In the genomic region with DNA sequence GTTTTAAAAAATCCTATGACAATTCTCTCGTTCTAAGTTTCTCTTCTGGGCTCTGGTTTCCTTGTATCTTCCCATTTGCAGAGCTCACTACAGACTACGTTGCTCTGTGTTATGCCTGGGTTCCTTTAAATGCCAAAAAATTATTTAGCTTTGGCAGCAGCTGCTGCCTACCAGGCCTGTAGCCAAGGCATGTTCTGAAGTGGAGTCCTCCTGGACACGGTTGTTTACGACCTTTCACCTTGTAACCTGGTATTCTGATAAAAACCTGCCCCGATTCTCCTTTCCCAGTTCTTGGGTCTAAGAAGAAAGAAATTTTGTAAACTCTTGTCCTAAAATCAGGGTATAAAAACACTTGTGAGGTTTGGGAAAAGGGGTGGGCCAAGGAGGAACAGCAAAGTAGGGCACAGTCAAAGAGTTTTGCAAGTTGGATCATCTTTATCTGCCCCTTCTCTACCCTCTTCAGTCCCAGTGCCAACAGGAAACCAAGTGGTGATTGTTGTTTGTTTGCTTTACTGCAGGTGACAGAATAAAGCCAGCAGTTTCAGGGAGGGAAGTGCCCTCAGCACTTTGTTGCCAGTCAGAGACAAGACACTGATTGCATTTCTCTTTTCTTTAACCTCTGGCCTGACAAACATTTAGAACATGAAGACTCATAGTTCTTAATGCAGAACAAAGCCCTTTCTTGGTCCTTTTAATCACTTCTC, we compare ENCODE assay signal across 8 cellular contexts. TPM values are rescaled to one million over a fixed set of nuclear protein-coding genes. Genes with fewer than 3 reads are reported as not detected.
DNase-seq lines count a peak whose midpoint lies in the region; ATAC-seq and TF ChIP-seq lines count a peak whose summit lies in the region.
"Had no signal": no experiment of that assay in that cellular context is flagged by ENCODE, and none has a peak within 500 bp of the region (broad histone marks: within the 10 kb centered on the region; RNA-seq: fewer than 3 reads in every experiment).

No MANE protein-coding gene starts in this region.

- H4K20me1 ChIP-seq in SU-DHL-6 (ENCODE audit: low read depth, low read length) (peaks cover 5% of the 10 kb centered on the region; the same call in 1 of the 2 replicates), smooth muscle cell (ENCODE audit: low read depth) (peaks cover 19% of the 10 kb centered on the region)

- H3F3A ChIP-seq in SU-DHL-6 (ENCODE audit: insufficient read depth) (peaks cover 28% of the 10 kb centered on the region), smooth muscle cell (ENCODE audit: low read depth) (peaks cover 10% of the 10 kb centered on the region)

- H3K27me3 ChIP-seq in SU-DHL-6 (ENCODE audit: low read length): no peaks in the 10 kb centered on the region
- H3K27me3 ChIP-seq in gastroesophageal sphincter: no peaks in the 10 kb centered on the region
- no peaks in the 10 kb centered on the region for H3K27me3 ChIP-seq in smooth muscle cell (ENCODE audit: low read depth)

- WGBS in gastroesophageal sphincter (ENCODE audit: low coverage in 1 of 2), 2 donors: 9 to 14% methylated on average over 5 of the region's 5 CpGs
- 78% methylated on average over 5 of the region's 5 CpGs for WGBS in smooth muscle cell (ENCODE audit: low lambda C conversion rate)

- H3K27ac ChIP-seq in SU-DHL-6 (ENCODE audit: low read depth, low read length) (peak overlapping the region; percentile 34), gastroesophageal sphincter (peak overlapping the region; percentile 93 to 98 (median 96)), smooth muscle cell (ENCODE audit: low read depth) (no peak overlapping the region)

- peak overlapping the region; percentile 79 for H2AFZ ChIP-seq in SU-DHL-6 (ENCODE audit: low read depth, low read length, severe bottlenecking)
- peak overlapping the region; percentile 16 for H2AFZ ChIP-seq in smooth muscle cell (ENCODE audit: low read depth)

- ATAC-seq in gastroesophageal sphincter: peak; percentile 40

- no peak for TF ChIP-seq CTCF in SU-DHL-6 (IDR thresholded peaks at IDR 0.05; ENCODE audit: insufficient read depth, low read length, poor library complexity, severe bottlenecking)
- no peak for TF ChIP-seq CTCF in gastroesophageal sphincter (IDR thresholded peaks at IDR 0.05)
- TF ChIP-seq CTCF in smooth muscle cell (IDR thresholded peaks at IDR 0.05; ENCODE audit: borderline replicate concordance, insufficient read depth, poor library complexity, severe bottlenecking): no peak

- H3K9me2 ChIP-seq in SU-DHL-6 (replicated peaks; ENCODE audit: insufficient read depth, low read length): no peaks in the 10 kb centered on the region

- H3K4me1 ChIP-seq in gastroesophageal sphincter (peaks cover 0 to 53% (median 14%) of the 10 kb centered on the region in 3 donors), smooth muscle cell (ENCODE audit: low read depth) (peaks cover 14% of the 10 kb centered on the region)

- peaks cover 11% of the 10 kb centered on the region for H3K36me3 ChIP-seq in SU-DHL-6 (ENCODE audit: low read length)
- H3K36me3 ChIP-seq in gastroesophageal sphincter: peaks cover 7 to 12% of the 10 kb centered on the region in 2 donors
- H3K36me3 ChIP-seq in smooth muscle cell (ENCODE audit: low read depth): no peaks in the 10 kb centered on the region

- H3K79me2 ChIP-seq in SU-DHL-6 (ENCODE audit: insufficient read depth, low read length) (peaks cover 14% of the 10 kb centered on the region), smooth muscle cell (ENCODE audit: low read depth) (peaks cover 19% of the 10 kb centered on the region)

- TF ChIP-seq EP300 in gastroesophageal sphincter (IDR thresholded peaks at IDR 0.05): no peak

- H3K4me3 ChIP-seq in SU-DHL-6 (ENCODE audit: insufficient read depth, low read length, poor library complexity, severe bottlenecking) (no peak overlapping the region), gastroesophageal sphincter (peak overlapping the region; percentile 64 to 100), smooth muscle cell (no peak overlapping the region)

- H3K9me3 ChIP-seq in SU-DHL-6 (ENCODE audit: insufficient read depth, low read length) (no peaks in the 10 kb centered on the region), gastroesophageal sphincter (no peaks in the 10 kb centered on the region), smooth muscle cell (replicated peaks; ENCODE audit: low read depth) (no peaks in the 10 kb centered on the region)

- DNase-seq in LoVo (ENCODE audit: low spot score) (peak; percentile 62), smooth muscle cell (lab: John Stamatoyannopoulos, UW; ENCODE audit: unreplicated experiment) (no peak), H4 (ENCODE audit: low spot score) (no peak), NCI-H524 (lab: John Stamatoyannopoulos, UW) (no peak), NCI-H2227 treated with DMSO at 0.1 percent for 48 hours (lab: John Stamatoyannopoulos, UW) (no peak)

- TF ChIP-seq POLR2A in gastroesophageal sphincter (IDR thresholded peaks at IDR 0.05): peak in 1 of 2 donors; percentile 30

- H3K4me2 ChIP-seq in SU-DHL-6 (ENCODE audit: low read depth, low read length, poor library complexity, severe bottlenecking) (peak overlapping the region; percentile 28), smooth muscle cell (no peak overlapping the region)

- H3K9ac ChIP-seq in SU-DHL-6 (ENCODE audit: low read length): peak overlapping the region; percentile 23; the same call in 1 of the 2 replicates
- no peak overlapping the region for H3K9ac ChIP-seq in smooth muscle cell (ENCODE audit: low read depth)

RNA-seq across cellular contexts. Expression of gene TXNIP, which starts 3.1 kb away (rescaled TPM):
- total RNA-seq in gastroesophageal sphincter (1,000 to 10,000 TPM; 2,024 to 3,704 (median 2,348) TPM), smooth muscle cell (365 and 384 TPM in 2 replicates)
- 197 and 206 TPM in 2 replicates for polyA plus RNA-seq in smooth muscle cell
- 101 and 102 TPM in 2 replicates for total RNA-seq in H4 (2014; rRNA removed; shearing (Covaris generic))

RNA-seq across cellular contexts. Expression of gene HJV, which starts 22.1 kb away (rescaled TPM):
- total RNA-seq in gastroesophageal sphincter (under 1 TPM in 1 of 4 donors, not detected in 3; 0.77 TPM), smooth muscle cell (not detected in 2 replicates)
- polyA plus RNA-seq in smooth muscle cell: not detected in 2 replicates
- not detected in 2 replicates for total RNA-seq in H4 (2014; rRNA removed; shearing (Covaris generic))
- total RNA-seq: HT1080 had no signal

RNA-seq across cellular contexts. Expression of gene POLR3GL, which starts 35.0 kb away (rescaled TPM):
- 10 to 100 TPM; 32.9 to 44.0 (median 37.6) TPM for total RNA-seq in gastroesophageal sphincter
- total RNA-seq in smooth muscle cell: 17.7 and 22.2 TPM in 2 replicates
- polyA plus RNA-seq in smooth muscle cell: 26.4 and 33.6 TPM in 2 replicates
- 16.9 and 21.2 TPM in 2 replicates for total RNA-seq in H4 (2014; rRNA removed; shearing (Covaris generic))

RNA-seq across cellular contexts. Expression of gene ANKRD34A, which starts 35.1 kb away (rescaled TPM):
- total RNA-seq in gastroesophageal sphincter: 1 to 10 TPM in 1 of 4 donors, under 1 TPM in 2, not detected in 1; 0.62 to 1.9 (median 0.67) TPM
- 0.36 and 0.49 TPM in 2 replicates for total RNA-seq in smooth muscle cell
- polyA plus RNA-seq in smooth muscle cell: 1.3 and 2.4 TPM in 2 replicates
- total RNA-seq in H4 (2014; rRNA removed; shearing (Covaris generic)): 0.54 and 0.70 TPM in 2 replicates

RNA-seq across cellular contexts. Expression of gene LIX1L, which starts 41.7 kb away (rescaled TPM):
- total RNA-seq in gastroesophageal sphincter: 10 to 100 TPM; 37.8 to 53.5 (median 45.3) TPM
- total RNA-seq in smooth muscle cell: 23.2 and 32.7 TPM in 2 replicates
- polyA plus RNA-seq in smooth muscle cell: 26.2 and 31.1 TPM in 2 replicates
- total RNA-seq in H4 (2014; rRNA removed; shearing (Covaris generic)): 15.1 and 18.7 TPM in 2 replicates

Comparison
In these comparisons a context has a peak if more than half of its experiments do, and no peak if none do; other contexts are left out.
1. H3K4me3 ChIP-seq: peak in gastroesophageal sphincter (2 of 2); none in SU-DHL-6 (single experiment) and smooth muscle cell (single experiment).